ENCODE assay signal across 8 cellular contexts in the genomic region with DNA sequence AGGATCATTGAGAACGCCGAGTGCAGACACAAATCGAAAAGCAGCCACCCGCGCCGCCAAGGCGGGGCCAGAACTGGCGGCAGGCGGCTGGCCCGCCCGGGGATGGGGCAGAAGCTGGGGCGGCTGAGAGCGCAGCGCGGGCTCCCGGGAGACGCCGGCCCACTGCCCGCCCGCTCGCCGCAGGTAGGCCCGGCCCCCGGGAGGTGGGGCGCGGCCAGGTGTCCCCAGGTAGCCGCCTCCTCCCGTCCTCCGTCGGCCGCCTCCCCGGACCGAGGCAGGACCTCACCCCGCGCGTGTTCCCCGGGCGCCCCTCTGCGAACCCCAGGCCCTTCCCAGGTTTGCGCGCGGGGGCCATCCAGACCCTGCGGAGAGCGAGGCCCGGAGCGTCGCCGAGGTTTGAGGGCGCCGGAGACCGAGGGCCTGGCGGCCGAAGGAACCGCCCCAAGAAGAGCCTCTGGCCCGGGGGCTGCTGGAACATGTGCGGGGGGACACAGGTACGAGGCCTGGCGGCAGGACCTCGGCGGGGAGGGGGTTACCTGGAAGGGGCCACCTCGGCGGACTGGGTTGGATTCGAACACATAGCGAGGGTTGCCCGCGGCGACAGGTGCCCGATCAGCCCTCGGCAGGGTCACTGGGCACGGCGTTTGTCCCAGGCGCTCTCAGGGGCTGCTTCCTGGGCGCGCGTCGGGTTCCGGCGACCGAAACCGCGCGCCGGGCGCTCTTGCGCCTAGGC. TPM values are rescaled to one million over a fixed set of nuclear protein-coding genes. Genes with fewer than 3 reads are reported as not detected.
DNase-seq lines count a peak whose midpoint lies in the region; ATAC-seq and TF ChIP-seq lines count a peak whose summit lies in the region.

A gene (plus strand): TSS at position 248 of the 733 bp plus-strand sequence. CDS start 603 bp downstream, outside the sequence.

- intact Hi-C loops in OCI-LY7 (cut with micrococcal nuclease; ENCODE audit: unreplicated experiment), result loop anchor here (5.0 kb wide), 1 partner anchor 37 kb away; no protein-coding TSS in a partner anchor

- H2AFZ ChIP-seq in OCI-LY7 (ENCODE audit: low read length), result peak within 1 kb of the TSS; percentile 65; the same call in 1 of the 2 replicates

- no TSS peak for BruUV-seq in OCI-LY7 (replicated peaks; lab: Mats Ljungman, UMichigan)

- ATAC-seq in GM19351 (IDR thresholded peaks at IDR 0.05; ENCODE audit: unreplicated experiment), result peak; percentile 84
- peak; percentile 86 for ATAC-seq in HG03432 (IDR thresholded peaks at IDR 0.05; ENCODE audit: unreplicated experiment)

- no peaks in the 10 kb centered on the region for H3K4me1 ChIP-seq in OCI-LY7 (ENCODE audit: insufficient read depth, low read length, poor library complexity, severe bottlenecking)
- H3K4me1 ChIP-seq in skeletal muscle satellite cell (ENCODE audit: control insufficient read depth, insufficient read depth, low read length), result peaks cover 5% of the 10 kb centered on the region

- no peaks in the 10 kb centered on the region for H4K20me1 ChIP-seq in OCI-LY7 (ENCODE audit: insufficient read depth, low read length)

- CTCF ChIA-PET in OCI-LY7 (lab: Charles Lee; ENCODE audit: unreplicated experiment), result no interaction called here

- POLR2A ChIA-PET in OCI-LY7 (lab: Charles Lee), result no interaction called here

- no peaks in the 10 kb centered on the region for H3K79me2 ChIP-seq in OCI-LY7 (ENCODE audit: insufficient read depth, low read depth, low read length)

- H3K9me3 ChIP-seq in OCI-LY7 (ENCODE audit: low read length), result no peaks in the 10 kb centered on the region
- H3K9me3 ChIP-seq in iPS-18c (ENCODE audit: control insufficient read depth, insufficient read depth, low read length), result no peaks in the 10 kb centered on the region
- H3K9me3 ChIP-seq in skeletal muscle satellite cell (replicated peaks; ENCODE audit: low read length), result no peaks in the 10 kb centered on the region

- H3K36me3 ChIP-seq in OCI-LY7 (ENCODE audit: insufficient read depth, low read length), result no peaks in the 10 kb centered on the region
- H3K36me3 ChIP-seq in skeletal muscle satellite cell (ENCODE audit: insufficient read depth, low read length), result no peaks in the 10 kb centered on the region

- no peaks in the 10 kb centered on the region for H3K9me2 ChIP-seq in OCI-LY7 (ENCODE audit: insufficient read depth, low read length)

- TF ChIP-seq CTCF in OCI-LY7 (conservative IDR thresholded peaks at IDR 0.05; ENCODE audit: low read length), result no peak

- H3K9ac ChIP-seq in skeletal muscle satellite cell (ENCODE audit: low read depth, low read length), result peak within 1 kb of the TSS; percentile 17

- peak within 1 kb of the TSS; percentile 60 for H3K4me2 ChIP-seq in OCI-LY7 (ENCODE audit: low read length)
- peak within 1 kb of the TSS; percentile 86 for H3K4me2 ChIP-seq in skeletal muscle satellite cell (ENCODE audit: low read length)

- peaks cover 41% of the 10 kb centered on the region for H3K27me3 ChIP-seq in skeletal muscle satellite cell (ENCODE audit: control insufficient read depth, insufficient read depth, low read length)

- H3K27ac ChIP-seq in OCI-LY7 (ENCODE audit: low read depth, low read length, poor library complexity, severe bottlenecking), result no peak within 1 kb of the TSS

- H3K4me3 ChIP-seq in OCI-LY7 (ENCODE audit: low read depth, low read length, poor library complexity, severe bottlenecking) (peak within 1 kb of the TSS; percentile 56), iPS-18c (ENCODE audit: insufficient read depth, low read depth, low read length) (peak within 1 kb of the TSS; percentile 77), skeletal muscle satellite cell (ENCODE audit: low read length) (peak within 1 kb of the TSS; percentile 64)

- DNase-seq in DMS153 treated with DMSO at 0.1 percent for 48 hours (lab: John Stamatoyannopoulos, UW; ENCODE audit: unreplicated experiment) (peak; percentile 39), OCI-LY7 (ENCODE audit: low spot score) (peak; percentile 4), astrocyte of the hippocampus (ENCODE audit: low read depth, low spot score) (peak; percentile 61)
- DNase-seq in effector CD8-positive, alpha-beta T cell (lab: John Stamatoyannopoulos, UW), result no peak

RNA-seq across cellular contexts. Expression of the gene that starts here (rescaled TPM):
- total RNA-seq in OCI-LY7 (2014; rRNA removed; shearing (Covaris generic)), result not detected in 2 replicates
- total RNA-seq in OCI-LY7 (2022), result not detected in 2 replicates
- total RNA-seq in skeletal muscle satellite cell (2012; rRNA removed), result under 0.01 TPM in 1 of 2 replicates, not detected in the other

Comparison
In these comparisons a context has a peak if more than half of its experiments do, and no peak if none do; other contexts are left out.
1. Peak in DNase-seq, H3K4me3 ChIP-seq and H3K4me2 ChIP-seq in OCI-LY7; RNA of the gene not detected or under 1 TPM.